In the genomic region with DNA sequence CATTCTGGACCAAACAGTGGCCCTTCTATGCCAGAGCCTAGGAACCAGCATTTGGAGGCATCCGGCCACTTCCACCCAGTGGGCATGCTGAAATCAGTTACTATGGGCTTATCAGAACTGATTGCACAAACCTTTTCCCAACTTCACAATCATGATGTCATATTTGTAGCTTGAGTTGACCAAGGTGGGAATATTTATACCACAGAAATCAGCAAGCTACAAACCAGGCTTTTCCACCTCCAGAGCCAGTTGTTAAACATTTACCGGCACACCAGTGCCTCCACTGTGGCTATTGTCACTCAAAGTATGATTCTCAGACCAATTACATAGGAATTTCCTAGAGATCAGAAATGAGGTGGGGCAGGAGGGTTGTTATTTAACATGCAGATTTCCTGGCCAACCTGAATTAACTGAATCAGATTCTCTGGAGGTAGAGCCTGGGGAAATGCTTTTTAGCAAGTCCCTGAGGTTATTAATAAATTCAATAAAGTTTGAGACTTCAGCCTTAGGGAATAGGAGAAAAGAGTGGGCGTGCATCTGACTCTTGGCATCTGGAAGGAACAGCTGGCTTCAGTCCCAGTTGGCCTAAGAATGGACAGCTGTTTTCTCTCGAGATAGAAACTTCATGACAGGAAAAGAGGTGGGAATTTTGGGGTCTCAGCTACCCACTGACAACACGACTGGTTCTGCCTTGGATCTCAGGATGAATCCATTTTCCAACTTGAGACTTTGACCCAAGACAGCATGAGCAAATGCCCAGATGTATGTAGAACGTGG, we compare ENCODE assay signal across 1 cellular context.
TF ChIP-seq lines count a peak whose summit lies in the region.

No MANE protein-coding gene starts in this region.

TF ChIP-seq in HepG2, 621 proteins besides CTCF, POLR2A, EP300 and RAD21 (continued from another document and continues in another):
- TF ChIP-seq HINFP (CRISPR knock-in tag; IDR thresholded peaks at IDR 0.05; ENCODE audit: low read depth), result no peak
- peak; percentile 55 for TF ChIP-seq ATF7 (IDR thresholded peaks at IDR 0.05)
- TF ChIP-seq ATF7 (CRISPR knock-in tag; IDR thresholded peaks at IDR 0.05), result no peak
- TF ChIP-seq GPBP1L1 (CRISPR knock-in tag; IDR thresholded peaks at IDR 0.05), result no peak
- no peak for TF ChIP-seq ZKSCAN1 (IDR thresholded peaks at IDR 0.05; ENCODE audit: low read length)
- TF ChIP-seq ZNF280B (CRISPR knock-in tag; IDR thresholded peaks at IDR 0.05; ENCODE audit: borderline replicate concordance), result no peak
- TF ChIP-seq KLF11 (CRISPR knock-in tag; IDR thresholded peaks at IDR 0.05), result no peak
- TF ChIP-seq JDP2 (CRISPR knock-in tag; IDR thresholded peaks at IDR 0.05; ENCODE audit: borderline replicate concordance), result no peak
- no peak for TF ChIP-seq ZNF646 (CRISPR knock-in tag; IDR thresholded peaks at IDR 0.05)
- TF ChIP-seq PRMT3 (CRISPR knock-in tag; IDR thresholded peaks at IDR 0.05; ENCODE audit: borderline replicate concordance, low read depth), result no peak
- no peak for TF ChIP-seq MEIS2 (CRISPR knock-in tag; IDR thresholded peaks at IDR 0.05)
- TF ChIP-seq PHF21A (CRISPR knock-in tag; IDR thresholded peaks at IDR 0.05), result peak; percentile 58; the same call in 1 of the 2 replicates
- TF ChIP-seq SP1 (IDR thresholded peaks at IDR 0.05), result no peak
- no peak for TF ChIP-seq SP1 (CRISPR knock-in tag; IDR thresholded peaks at IDR 0.05)
- no peak for TF ChIP-seq MNT (IDR thresholded peaks at IDR 0.05)
- no peak for TF ChIP-seq ZNF24 (IDR thresholded peaks at IDR 0.05)
- TF ChIP-seq ZNF770 (CRISPR knock-in tag; IDR thresholded peaks at IDR 0.05), result no peak
- no peak for TF ChIP-seq MEF2D (CRISPR knock-in tag; IDR thresholded peaks at IDR 0.05)
- no peak for TF ChIP-seq ZMYM3 (CRISPR knock-in tag; IDR thresholded peaks at IDR 0.05)
- 0 out of 2 replicates have a peak, but pooled peaks have one; percentile 69 for TF ChIP-seq ZNF850 (CRISPR knock-in tag; conservative IDR thresholded peaks at IDR 0.05)
- TF ChIP-seq ZFP36L1 (CRISPR knock-in tag; IDR thresholded peaks at IDR 0.05), result no peak
- no peak for TF ChIP-seq ISL2 (CRISPR knock-in tag; IDR thresholded peaks at IDR 0.05)
- TF ChIP-seq ZFP82 (CRISPR knock-in tag; IDR thresholded peaks at IDR 0.05; ENCODE audit: borderline replicate concordance), result 0 out of 2 replicates have a peak, but pooled peaks have one; percentile 40
- 0 out of 2 replicates have a peak, but pooled peaks have one; percentile 5 for TF ChIP-seq RARA (CRISPR knock-in tag; IDR thresholded peaks at IDR 0.05)
- TF ChIP-seq FOXC1 (CRISPR knock-in tag; IDR thresholded peaks at IDR 0.05; ENCODE audit: borderline replicate concordance), result no peak
- TF ChIP-seq TAF1 (CRISPR knock-in tag; IDR thresholded peaks at IDR 0.05), result no peak
- TF ChIP-seq RELA (CRISPR knock-in tag; IDR thresholded peaks at IDR 0.05), result no peak
- TF ChIP-seq HMG20B (CRISPR knock-in tag; conservative IDR thresholded peaks at IDR 0.05), result no peak
- TF ChIP-seq HOXA7 (CRISPR knock-in tag; IDR thresholded peaks at IDR 0.05), result no peak
- no peak for TF ChIP-seq ZNF589 (CRISPR knock-in tag; conservative IDR thresholded peaks at IDR 0.05)
- TF ChIP-seq ZBTB33 (CRISPR knock-in tag; IDR thresholded peaks at IDR 0.05), result no peak
- TF ChIP-seq HOMEZ (CRISPR knock-in tag; IDR thresholded peaks at IDR 0.05; ENCODE audit: low read depth), result no peak
- TF ChIP-seq TAF15 (IDR thresholded peaks at IDR 0.05; ENCODE audit: low read depth, low read length, poor library complexity, severe bottlenecking), result no peak
- 0 out of 2 replicates have a peak, but pooled peaks have one; percentile 22 for TF ChIP-seq HDAC1 (CRISPR knock-in tag; IDR thresholded peaks at IDR 0.05)
- no peak for TF ChIP-seq GZF1 (CRISPR knock-in tag; IDR thresholded peaks at IDR 0.05)
- TF ChIP-seq HNRNPUL1 (IDR thresholded peaks at IDR 0.05; ENCODE audit: low read depth, low read length), result no peak
- TF ChIP-seq RORA (CRISPR knock-in tag; IDR thresholded peaks at IDR 0.05), result no peak
- TF ChIP-seq CBX1 (IDR thresholded peaks at IDR 0.05; ENCODE audit: low read depth), result no peak
- TF ChIP-seq NFYB (CRISPR knock-in tag; IDR thresholded peaks at IDR 0.05), result no peak
